Comparison of ENCODE assay signal across 21 cellular contexts in genomic region chr19:40419066-40419612, GRCh38. TPM values are rescaled to one million over a fixed set of nuclear protein-coding genes. Genes with fewer than 3 reads are reported as not detected.
DNase-seq lines count a peak whose midpoint lies in the region; ATAC-seq and TF ChIP-seq lines count a peak whose summit lies in the region.
"Had no signal": no experiment of that assay in that cellular context is flagged by ENCODE, and none has a peak within 500 bp of the region (broad histone marks: within the 10 kb centered on the region; RNA-seq: fewer than 3 reads in every experiment).

No MANE protein-coding gene starts in this region.

- no peaks in the 10 kb centered on the region for H4K20me1 ChIP-seq in H9 (ENCODE audit: control insufficient read depth, insufficient read depth, insufficient read length)

- H3K56ac ChIP-seq in H9 (ENCODE audit: insufficient read length, low read depth, low read length), result no peak overlapping the region

- H3K9me3 Mint-ChIP-seq in CD8-positive, alpha-beta memory T cell, result no peaks in the 10 kb centered on the region
- peaks cover 0 to 3% of the 10 kb centered on the region in 2 experiments; a peak in 1 of 5 replicates for H3K9me3 Mint-ChIP-seq in H9
- H3K9me3 Mint-ChIP-seq in activated T-helper 2 cell treated with anti-CD3 and anti-CD28 coated beads, Interferon-gamma antibody, Interleukin-2, Interleukin-4, amounts not matched to agents 10 μg/mL and 5 μg/mL and 100 μg/mL, durations not matched to agents 14 hours and 24 hours and 36 hours, result no peaks in the 10 kb centered on the region
- H3K9me3 Mint-ChIP-seq in nephron progenitor cell, result no peaks in the 10 kb centered on the region
- H3K9me3 Mint-ChIP-seq in stimulated activated naive B cell treated with anti-CD40 and anti-IgM and Interleukin-4, amounts not matched to agents 10 μg/mL and 1 μg/mL and 100 μg/mL, for 72 hours, result no peaks in the 10 kb centered on the region
- H3K9me3 Mint-ChIP-seq: activated naive CD4-positive, alpha-beta T cell treated with anti-CD3 and anti-CD28 coated beads, Interleukin-2, amount 50 U/mL, for 24 hours had no signal

- H3K4me3 Mint-ChIP-seq in CD8-positive, alpha-beta memory T cell, result peak overlapping the region in 5 of 7 donors; percentile 36 to 94 (median 68)
- peak overlapping the region in 1 of 2 experiments; percentile 4; a peak in 1 of 5 replicates for H3K4me3 Mint-ChIP-seq in H9
- peak overlapping the region; percentile 6 for H3K4me3 Mint-ChIP-seq in activated T-helper 2 cell treated with anti-CD3 and anti-CD28 coated beads, Interferon-gamma antibody, Interleukin-2, Interleukin-4, amounts not matched to agents 10 μg/mL and 5 μg/mL and 100 μg/mL, durations not matched to agents 14 hours and 24 hours and 36 hours (ENCODE audit: low read depth)
- peak overlapping the region; percentile 56 for H3K4me3 Mint-ChIP-seq in nephron progenitor cell
- H3K4me3 Mint-ChIP-seq in stimulated activated naive B cell treated with anti-CD40 and anti-IgM and Interleukin-4, amounts not matched to agents 10 μg/mL and 1 μg/mL and 100 μg/mL, for 72 hours, result no peak overlapping the region

- H3K36me3 ChIP-seq in CD8-positive, alpha-beta memory T cell (ENCODE audit: insufficient read depth, low read length), result no peaks in the 10 kb centered on the region
- H3K36me3 ChIP-seq: pancreas had no signal

- no peak overlapping the region for H3K14ac ChIP-seq in H9 (ENCODE audit: insufficient read depth, low read length)

- H3K23me2 ChIP-seq in H9 (ENCODE audit: insufficient read length, low read depth, low read length, poor library complexity, severe bottlenecking), result peaks cover 3% of the 10 kb centered on the region

- CTCF ChIA-PET in CD8-positive, alpha-beta memory T cell (lab: Charles Lee), result interaction anchor here (1.5 kb wide), 1 partner anchor 33 kb away, joined by 3 read pairs; no protein-coding TSS in a partner anchor

- no peak overlapping the region for H4K8ac ChIP-seq in H9 (replicated peaks; ENCODE audit: insufficient read length, low read depth, low read length)

- peaks cover 18 to 26% (median 25%) of the 10 kb centered on the region in 3 donors for H3K4me1 Mint-ChIP-seq in CD8-positive, alpha-beta memory T cell
- peaks cover 17 to 29% of the 10 kb centered on the region in 2 experiments for H3K4me1 Mint-ChIP-seq in H9
- H3K4me1 Mint-ChIP-seq in activated T-helper 2 cell treated with anti-CD3 and anti-CD28 coated beads, Interferon-gamma antibody, Interleukin-2, Interleukin-4, amounts not matched to agents 10 μg/mL and 5 μg/mL and 100 μg/mL, durations not matched to agents 14 hours and 24 hours and 36 hours (ENCODE audit: low read depth), result peaks cover 21% of the 10 kb centered on the region
- H3K4me1 Mint-ChIP-seq in nephron progenitor cell, result peaks cover 54% of the 10 kb centered on the region
- H3K4me1 Mint-ChIP-seq in stimulated activated naive B cell treated with anti-CD40 and anti-IgM and Interleukin-4, amounts not matched to agents 10 μg/mL and 1 μg/mL and 100 μg/mL, for 72 hours, result peaks cover 14 to 27% of the 10 kb centered on the region in 2 donors

- no peak overlapping the region for H3T11ph ChIP-seq in H9 (ENCODE audit: low read length)

- H2BK5ac ChIP-seq in H9 (ENCODE audit: insufficient read length, low read length), result no peak overlapping the region

- H3K36me3 Mint-ChIP-seq in CD8-positive, alpha-beta memory T cell, result peaks cover 0 to 14% (median 0%) of the 10 kb centered on the region in 3 donors
- H3K36me3 Mint-ChIP-seq in H9 (ENCODE audit: insufficient read depth in 1 of 3, low read depth in 3 of 3) (peaks cover 0 to 5% (median 4%) of the 10 kb centered on the region in 3 experiments; a peak in 3 of 7 replicates), nephron progenitor cell (ENCODE audit: low read depth) (peaks cover 4% of the 10 kb centered on the region)
- peaks cover 9% of the 10 kb centered on the region for H3K36me3 Mint-ChIP-seq in activated T-helper 2 cell treated with anti-CD3 and anti-CD28 coated beads, Interferon-gamma antibody, Interleukin-2, Interleukin-4, amounts not matched to agents 10 μg/mL and 5 μg/mL and 100 μg/mL, durations not matched to agents 14 hours and 24 hours and 36 hours (ENCODE audit: low read depth)
- H3K36me3 Mint-ChIP-seq in stimulated activated naive B cell treated with anti-CD40 and anti-IgM and Interleukin-4, amounts not matched to agents 10 μg/mL and 1 μg/mL and 100 μg/mL, for 72 hours, result peaks cover 0 to 7% of the 10 kb centered on the region in 2 donors

- H3K4ac ChIP-seq in H9 (ENCODE audit: low read depth, low read length), result no peak overlapping the region

- H4K91ac ChIP-seq in H9 (ENCODE audit: insufficient read length, low read depth, low read length), result no peak overlapping the region

- WGBS in H9 (ENCODE audit: extremely low coverage, insufficient read length, low lambda C conversion rate), result no CpG with 5 or more reads among the region's 5 CpGs

- no peak overlapping the region for H3K23ac ChIP-seq in H9 (ENCODE audit: insufficient read length, low read depth, low read length)

- H2AK5ac ChIP-seq in H9 (ENCODE audit: insufficient read length, low read length), result no peak overlapping the region

- H3K4me2 ChIP-seq in H9 (ENCODE audit: insufficient read depth, insufficient read length, low read length), result no peak overlapping the region
- H3K4me2 ChIP-seq: KMS-11 had no signal

- no peaks in the 10 kb centered on the region for H3K79me2 ChIP-seq in H9 (ENCODE audit: insufficient read depth, low read length)

- intact Hi-C loops in activated T-helper 2 cell treated with anti-CD3 and anti-CD28 coated beads, Interferon-gamma antibody, Interleukin-2, Interleukin-4, amounts not matched to agents 10 μg/mL and 5 μg/mL and 100 μg/mL, durations not matched to agents 14 hours and 24 hours and 36 hours (cut with micrococcal nuclease), result no loop called here

- H2BK12ac ChIP-seq in H9 (ENCODE audit: insufficient read length, low read depth, low read length), result no peak overlapping the region

- no peak overlapping the region for H2BK120ac ChIP-seq in H9 (ENCODE audit: low read depth, low read length, poor library complexity, severe bottlenecking)

- peaks cover 13% of the 10 kb centered on the region for H3K4me1 ChIP-seq in CD8-positive, alpha-beta memory T cell (ENCODE audit: insufficient read depth, low read length)
- no peaks in the 10 kb centered on the region; the same call in 1 of the 2 replicates for H3K4me1 ChIP-seq in H9 (ENCODE audit: insufficient read depth, low read length)

- ATAC-seq in GM18867 (IDR thresholded peaks at IDR 0.05; ENCODE audit: unreplicated experiment), result no peak
- no peak for ATAC-seq in stimulated activated naive B cell treated with anti-CD40 and anti-IgM and Interleukin-4, amounts not matched to agents 10 μg/mL and 1 μg/mL and 100 μg/mL, for 72 hours (replicated peaks)
- ATAC-seq: activated CD4-positive, CD25-positive, alpha-beta regulatory T cell treated with anti-CD3 and anti-CD28 coated beads, Interleukin-2, amount 50 U/mL, for 24 hours; pancreas; Right ventricle myocardium inferior had no signal

- no peak overlapping the region for H3K9ac ChIP-seq in H9 (ENCODE audit: extremely low read depth, insufficient read length, low read length)
- H3K9ac ChIP-seq: KMS-11 had no signal

- no peak overlapping the region for H3K4me3 ChIP-seq in CD8-positive, alpha-beta memory T cell (ENCODE audit: low read length)
- H3K4me3 ChIP-seq: BLaER1 treated with 17β-estradiol and CSF1 and Interleukin-3, amounts not matched to agents 10 nM and 100 nM; pancreas; thoracic aorta had no signal

- no peak overlapping the region for H2BK15ac ChIP-seq in H9 (ENCODE audit: low read depth, low read length)

- POLR2A ChIA-PET in CD8-positive, alpha-beta memory T cell (lab: Charles Lee), result no interaction called here

- no peak overlapping the region for H2BK20ac ChIP-seq in H9 (ENCODE audit: low read depth, low read length, poor library complexity, severe bottlenecking)

- no peak overlapping the region for H2AFZ ChIP-seq in H9 (ENCODE audit: low read length)

- H3K79me1 ChIP-seq in H9 (ENCODE audit: insufficient read depth, low read depth, low read length, poor library complexity, severe bottlenecking), result no peaks in the 10 kb centered on the region

- no peak overlapping the region for H3K27ac ChIP-seq in CD8-positive, alpha-beta memory T cell (ENCODE audit: low read depth, low read length)
- H3K27ac ChIP-seq in H9 (ENCODE audit: insufficient read length, low read depth, low read length), result no peak overlapping the region
- H3K27ac ChIP-seq: HL-60, KMS-11, pancreas, thoracic aorta had no signal

- no peak for DNase-seq in CD8-positive, alpha-beta memory T cell
- DNase-seq in H9 (peak; percentile 33), nephron progenitor cell (no peak), NOMO-1 treated with DMSO at 0.1 percent for 48 hours (lab: John Stamatoyannopoulos, UW; ENCODE audit: unreplicated experiment) (no peak)
- no peak for DNase-seq in activated T-helper 2 cell treated with anti-CD3 and anti-CD28 coated beads, Interferon-gamma antibody, Interleukin-2, Interleukin-4, amounts not matched to agents 10 μg/mL and 5 μg/mL and 100 μg/mL, durations not matched to agents 14 hours and 24 hours and 36 hours (ENCODE audit: low spot score)
- no peak for DNase-seq in stimulated activated naive B cell treated with anti-CD40 and anti-IgM and Interleukin-4, amounts not matched to agents 10 μg/mL and 1 μg/mL and 100 μg/mL, for 72 hours
- DNase-seq: midbrain; NCI-H1105 treated with DMSO at 0.1 percent for 48 hours; pancreas; stimulated activated CD4-positive, alpha-beta T cell treated with anti-CD3 and anti-CD28 coated beads, Interleukin-4, amount 100 ng/mL, for 4 hours had no signal

- H3K18ac ChIP-seq in H9 (ENCODE audit: insufficient read length, low read depth, low read length), result no peak overlapping the region

- peak overlapping the region in 2 of 8 donors; percentile 61 to 94 for H3K27ac Mint-ChIP-seq in CD8-positive, alpha-beta memory T cell
- peak overlapping the region in 1 of 3 experiments; percentile 6; a peak in 3 of 7 replicates for H3K27ac Mint-ChIP-seq in H9
- no peak overlapping the region for H3K27ac Mint-ChIP-seq in activated T-helper 2 cell treated with anti-CD3 and anti-CD28 coated beads, Interferon-gamma antibody, Interleukin-2, Interleukin-4, amounts not matched to agents 10 μg/mL and 5 μg/mL and 100 μg/mL, durations not matched to agents 14 hours and 24 hours and 36 hours
- H3K27ac Mint-ChIP-seq in nephron progenitor cell, result peak overlapping the region; percentile 88
- H3K27ac Mint-ChIP-seq in stimulated activated naive B cell treated with anti-CD40 and anti-IgM and Interleukin-4, amounts not matched to agents 10 μg/mL and 1 μg/mL and 100 μg/mL, for 72 hours, result no peak overlapping the region
- H3K27ac Mint-ChIP-seq: activated naive CD4-positive, alpha-beta T cell treated with anti-CD3 and anti-CD28 coated beads, Interleukin-2, amount 50 U/mL, for 24 hours had no signal

- peaks cover 0 to 1% of the 10 kb centered on the region in 2 donors for H3K27me3 Mint-ChIP-seq in CD8-positive, alpha-beta memory T cell
- peaks cover 7% of the 10 kb centered on the region for H3K27me3 Mint-ChIP-seq in H9 (ENCODE audit: low read depth)
- H3K27me3 Mint-ChIP-seq in activated T-helper 2 cell treated with anti-CD3 and anti-CD28 coated beads, Interferon-gamma antibody, Interleukin-2, Interleukin-4, amounts not matched to agents 10 μg/mL and 5 μg/mL and 100 μg/mL, durations not matched to agents 14 hours and 24 hours and 36 hours (ENCODE audit: low read depth), result no peaks in the 10 kb centered on the region
- H3K27me3 Mint-ChIP-seq in nephron progenitor cell (ENCODE audit: low read depth, poor library complexity), result peaks cover 3% of the 10 kb centered on the region
- peaks cover 5 to 15% of the 10 kb centered on the region in 2 donors for H3K27me3 Mint-ChIP-seq in stimulated activated naive B cell treated with anti-CD40 and anti-IgM and Interleukin-4, amounts not matched to agents 10 μg/mL and 1 μg/mL and 100 μg/mL, for 72 hours
- H3K27me3 Mint-ChIP-seq: activated naive CD4-positive, alpha-beta T cell treated with anti-CD3 and anti-CD28 coated beads, Interleukin-2, amount 50 U/mL, for 24 hours had no signal

- H4K5ac ChIP-seq in H9 (ENCODE audit: insufficient read length, low read depth, low read length), result no peak overlapping the region

- no peaks in the 10 kb centered on the region for H3K27me3 ChIP-seq in CD8-positive, alpha-beta memory T cell (ENCODE audit: insufficient read depth, low read length, poor library complexity, severe bottlenecking)
- H3K27me3 ChIP-seq in H9 (ENCODE audit: insufficient read depth, low read length), result no peaks in the 10 kb centered on the region
- H3K27me3 ChIP-seq: BLaER1 treated with 17β-estradiol and CSF1 and Interleukin-3, amounts not matched to agents 10 nM and 100 nM; pancreas had no signal

- no peak for TF ChIP-seq CTCF in H9 (conservative IDR thresholded peaks at IDR 0.05)
- no peak for TF ChIP-seq CTCF in nephron progenitor cell (IDR thresholded peaks at IDR 0.05)

- H3K9me3 ChIP-seq in CD8-positive, alpha-beta memory T cell (ENCODE audit: low read length), result no peaks in the 10 kb centered on the region
- H3K9me3 ChIP-seq in H9 (ENCODE audit: control insufficient read depth, low read depth, low read length), result no peaks in the 10 kb centered on the region
- H3K9me3 ChIP-seq: BLaER1 treated with 17β-estradiol and CSF1 and Interleukin-3, amounts not matched to agents 10 nM and 100 nM; pancreas; thoracic aorta had no signal

RNA-seq across cellular contexts. Expression of gene PRX, which starts 6.0 kb away (rescaled TPM):
- total RNA-seq in CD8-positive, alpha-beta memory T cell, result 1 to 10 TPM; 1.4 to 1.6 TPM
- 0.29 TPM for polyA plus RNA-seq in CD8-positive, alpha-beta memory T cell
- total RNA-seq in H9 (2021), result 3.8 and 4.0 TPM in 2 replicates
- total RNA-seq in activated T-helper 2 cell treated with anti-CD3 and anti-CD28 coated beads, Interferon-gamma antibody, Interleukin-2, Interleukin-4, amounts not matched to agents 10 μg/mL and 5 μg/mL and 100 μg/mL, durations not matched to agents 14 hours and 24 hours and 36 hours, result 0.83 and 0.87 TPM in 2 replicates

RNA-seq across cellular contexts. Expression of gene SERTAD1, which starts 6.7 kb away (rescaled TPM):
- 10 to 100 TPM; 15.9 to 17.8 TPM for total RNA-seq in CD8-positive, alpha-beta memory T cell
- polyA plus RNA-seq in CD8-positive, alpha-beta memory T cell, result 13.0 TPM
- 7.9 and 9.3 TPM in 2 replicates for total RNA-seq in H9 (2021)
- 17.5 and 18.1 TPM in 2 replicates for total RNA-seq in activated T-helper 2 cell treated with anti-CD3 and anti-CD28 coated beads, Interferon-gamma antibody, Interleukin-2, Interleukin-4, amounts not matched to agents 10 μg/mL and 5 μg/mL and 100 μg/mL, durations not matched to agents 14 hours and 24 hours and 36 hours

RNA-seq across cellular contexts. Expression of gene SERTAD3, which starts 25.0 kb away (rescaled TPM):
- total RNA-seq in CD8-positive, alpha-beta memory T cell, result 1 to 10 TPM; 7.0 to 8.5 TPM
- 9.5 TPM for polyA plus RNA-seq in CD8-positive, alpha-beta memory T cell
- total RNA-seq in H9 (2021), result 30.9 and 32.2 TPM in 2 replicates
- total RNA-seq in activated T-helper 2 cell treated with anti-CD3 and anti-CD28 coated beads, Interferon-gamma antibody, Interleukin-2, Interleukin-4, amounts not matched to agents 10 μg/mL and 5 μg/mL and 100 μg/mL, durations not matched to agents 14 hours and 24 hours and 36 hours, result 12.5 and 13.1 TPM in 2 replicates

RNA-seq across cellular contexts. Expression of gene HIPK4, which starts 29.2 kb away (rescaled TPM):
- total RNA-seq in CD8-positive, alpha-beta memory T cell, result not detected
- not detected for polyA plus RNA-seq in CD8-positive, alpha-beta memory T cell
- total RNA-seq in H9 (2021), result 0.15 TPM in 1 of 2 replicates, not detected in the other
- total RNA-seq in activated T-helper 2 cell treated with anti-CD3 and anti-CD28 coated beads, Interferon-gamma antibody, Interleukin-2, Interleukin-4, amounts not matched to agents 10 μg/mL and 5 μg/mL and 100 μg/mL, durations not matched to agents 14 hours and 24 hours and 36 hours, result 0.07 TPM in 1 of 2 replicates, not detected in the other
- total RNA-seq: kidney epithelial cell; Right ventricle myocardium inferior; skeletal muscle tissue; T-helper 2 cell treated with Interferon-gamma antibody and Interleukin-4, amounts not matched to agents 100 ng/mL and 5 ng/mL, for 36 hours; thoracic aorta had no signal

RNA-seq across cellular contexts. Expression of gene BLVRB, which starts 46.4 kb away (rescaled TPM):
- total RNA-seq in CD8-positive, alpha-beta memory T cell, result 10 to 100 TPM; 17.4 to 18.9 TPM
- 22.8 TPM for polyA plus RNA-seq in CD8-positive, alpha-beta memory T cell
- 27.9 and 30.4 TPM in 2 replicates for total RNA-seq in H9 (2021)
- 10.4 and 11.3 TPM in 2 replicates for total RNA-seq in activated T-helper 2 cell treated with anti-CD3 and anti-CD28 coated beads, Interferon-gamma antibody, Interleukin-2, Interleukin-4, amounts not matched to agents 10 μg/mL and 5 μg/mL and 100 μg/mL, durations not matched to agents 14 hours and 24 hours and 36 hours

Comparison
In these comparisons a context has a peak if more than half of its experiments do, and no peak if none do; other contexts are left out.
1. H3K4me3 Mint-ChIP-seq: peak in CD8-positive, alpha-beta memory T cell (5 of 7), activated T-helper 2 cell treated with anti-CD3 and anti-CD28 coated beads, Interferon-gamma antibody, Interleukin-2, Interleukin-4, amounts not matched to agents 10 μg/mL and 5 μg/mL and 100 μg/mL, durations not matched to agents 14 hours and 24 hours and 36 hours (single experiment) and nephron progenitor cell (single experiment); none in stimulated activated naive B cell treated with anti-CD40 and anti-IgM and Interleukin-4, amounts not matched to agents 10 μg/mL and 1 μg/mL and 100 μg/mL, for 72 hours (0 of 2).